36 cellular contexts compared by ENCODE assay signal in the genomic region with DNA sequence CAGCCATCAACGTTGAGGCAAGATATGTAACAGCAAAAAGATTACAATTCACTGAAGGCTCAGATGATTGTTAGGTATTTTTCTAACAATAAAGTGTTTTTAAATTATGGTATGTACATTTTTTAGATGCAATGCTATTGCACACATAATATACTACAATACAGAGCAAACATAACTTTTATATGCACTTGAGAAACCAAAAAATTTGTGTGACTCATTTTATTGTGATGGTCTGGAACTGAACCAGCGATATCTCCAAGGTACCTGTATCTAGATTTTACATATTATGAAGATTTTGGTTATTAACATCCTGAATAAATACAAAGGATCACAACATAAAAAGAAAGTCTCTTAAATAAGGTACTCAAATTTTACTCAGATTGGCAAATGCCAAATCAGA.
"Had no signal": no experiment of that assay in that cellular context is flagged by ENCODE, and none has a peak within 500 bp of the region (broad histone marks: within the 10 kb centered on the region; RNA-seq: fewer than 3 reads in every experiment).

No MANE protein-coding gene starts in this region.

- H3K9ac ChIP-seq: KMS-11 had no signal

- H3K4me2 ChIP-seq: KMS-11 had no signal

- H3K27ac ChIP-seq: KMS-11 had no signal

- DNase-seq: Karpas-422, Kasumi-1, KG1, MG63, MM.1S, MV-4-11, NCI-H1092, NCI-H1092 treated with DMSO at 0.1 percent for 48 hours, NCI-H1105, NCI-H1105 treated with DMSO at 0.1 percent for 48 hours, NCI-H1417, NCI-H1417 treated with DMSO at 0.1 percent for 48 hours, NCI-H1436, NCI-H1436 treated with DMSO at 0.1 percent for 48 hours, NCI-H146, NCI-H1694, NCI-H1694 treated with DMSO at 0.1 percent for 48 hours, NCI-H187, NCI-H187 treated with DMSO at 0.1 percent for 48 hours, NCI-H1930, NCI-H2029, NCI-H2029 treated with DMSO at 0.1 percent for 48 hours, NCI-H2081, NCI-H2081 treated with DMSO at 0.1 percent for 48 hours, NCI-H2107, NCI-H2171, NCI-H2171 treated with DMSO at 0.1 percent for 48 hours, NCI-H2227 treated with DMSO at 0.1 percent for 48 hours, NCI-H226, NCI-H345, NCI-H446, NCI-H446 treated with DMSO at 0.1 percent for 48 hours, NCI-H510A, NCI-H510A treated with DMSO at 0.1 percent for 48 hours, NCI-H524 had no signal

- H3K4me3 ChIP-seq: MG63 had no signal

- H3K27me3 ChIP-seq: MG63 had no signal
